In the genomic region with DNA sequence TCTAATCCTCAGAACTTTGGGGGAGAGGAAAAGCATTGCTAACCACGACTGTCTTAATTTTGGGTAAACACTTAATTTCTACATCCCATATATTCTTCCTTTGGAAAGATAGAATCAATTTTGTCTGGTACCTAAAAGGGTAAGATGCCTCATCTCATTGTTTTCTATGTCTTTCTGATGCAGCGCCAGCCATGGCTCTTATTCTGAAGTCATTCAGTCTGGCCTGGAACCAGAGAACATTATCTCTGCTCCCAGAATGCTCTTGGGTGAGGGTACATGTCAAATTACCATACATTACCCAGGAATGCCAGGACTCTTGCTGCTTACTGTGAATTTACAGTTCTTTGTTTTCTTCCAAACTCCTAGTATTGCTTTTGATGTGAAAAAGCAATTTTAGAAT, we compare ENCODE assay signal across 37 cellular contexts.
"Had no signal": no experiment of that assay in that cellular context is flagged by ENCODE, and none has a peak within 500 bp of the region (broad histone marks: within the 10 kb centered on the region; RNA-seq: fewer than 3 reads in every experiment).

No MANE protein-coding gene starts in this region.

- H3K9me3 Mint-ChIP-seq: activated CD4-positive, alpha-beta memory T cell treated with anti-CD3 and anti-CD28 coated beads for 36 hours; activated CD4-positive, alpha-beta T cell treated with anti-CD3 and anti-CD28 coated beads, Interleukin-2, amount 10 ng/mL, durations not matched to agents 24 days and 14 days; activated CD8-positive, alpha-beta T cell treated with anti-CD3 and anti-CD28 coated beads for 36 hours; activated naive CD4-positive, alpha-beta T cell treated with anti-CD3 and anti-CD28 coated beads, Interleukin-2, amount 10 ng/mL, durations not matched to agents 7 days and 5 days; activated naive CD8-positive, alpha-beta T cell treated with anti-CD3 and anti-CD28 coated beads, Interleukin-2, amount 10 ng/mL, durations not matched to agents 7 days and 5 days; activated T-cell treated with anti-CD3 and anti-CD28 coated beads, Interleukin-2, amount 50 U/mL, for 4 hours; activated T-helper 1 cell treated with anti-CD3 and anti-CD28 coated beads, Interleukin-12 subunit alpha, Interleukin-12 subunit beta, Interleukin-2, Interleukin-4 antibody, amounts not matched to agents 30 ng/mL and 10 ng/mL and 1 ng/mL, durations not matched to agents 14 hours and 24 hours and 36 hours; activated T-helper 17 cell treated with anti-CD3 and anti-CD28 coated beads, Interleukin-2, amount 50 U/mL, for 72 hours; central memory CD8-positive, alpha-beta T cell; T-helper 2 cell treated with Interferon-gamma antibody and Interleukin-4, amounts not matched to agents 5 μg/mL and 100 μg/mL, for 36 hours had no signal

- H3K27ac ChIP-seq: ascending aorta, cardiac muscle cell, VCaP had no signal

- ATAC-seq: activated CD8-positive, alpha-beta T cell treated with anti-CD3 and anti-CD28 coated beads for 36 hours; activated naive CD8-positive, alpha-beta T cell treated with anti-CD3 and anti-CD28 coated beads, Interleukin-2, amount 50 U/mL, for 24 hours; activated T-cell treated with anti-CD3 and anti-CD28 coated beads, Interleukin-2, amount 50 U/mL, for 4 hours; activated T-cell treated with anti-CD3 and anti-CD28 coated beads, Interleukin-2, amount 50 U/mL, for 72 hours; activated T-helper 17 cell treated with anti-CD3 and anti-CD28 coated beads, Interleukin-2, amount 50 U/mL, for 72 hours had no signal

- H3K36me3 Mint-ChIP-seq: activated CD4-positive, alpha-beta memory T cell treated with anti-CD3 and anti-CD28 coated beads for 36 hours; activated naive CD4-positive, alpha-beta T cell treated with anti-CD3 and anti-CD28 coated beads, Interleukin-2, amount 10 ng/mL, durations not matched to agents 7 days and 5 days; activated naive CD4-positive, alpha-beta T cell treated with anti-CD3 and anti-CD28 coated beads, Interleukin-2, amount 50 U/mL, for 24 hours; activated naive CD8-positive, alpha-beta T cell; activated naive CD8-positive, alpha-beta T cell treated with anti-CD3 and anti-CD28 coated beads, Interleukin-2, amount 10 ng/mL, durations not matched to agents 7 days and 5 days; brain had no signal

- DNase-seq: activated B cell treated with CpG ODN at 0.5 μM for 24 hours; activated CD4-positive, alpha-beta memory T cell treated with anti-CD3 and anti-CD28 coated beads for 36 hours; activated CD4-positive, alpha-beta T cell treated with anti-CD3 and anti-CD28 coated beads for 4 hours; activated CD4-positive, alpha-beta T cell treated with anti-CD3 and anti-CD28 coated beads, Interleukin-2, amount 10 ng/mL, durations not matched to agents 24 days and 14 days; activated CD4-positive, alpha-beta T cell treated with anti-CD3 and anti-CD28 coated beads, Interleukin-2, amount 50 U/mL, for 1 hour; activated CD4-positive, alpha-beta T cell treated with anti-CD3 and anti-CD28 coated beads, Interleukin-2, amount 50 U/mL, for 4 hours; activated CD4-positive, CD25-positive, alpha-beta regulatory T cell treated with anti-CD3 and anti-CD28 coated beads, Interleukin-2, amount 50 U/mL, for 72 hours; activated CD8-positive, alpha-beta memory T cell treated with anti-CD3 and anti-CD28 coated beads, Interleukin-2, amount 50 U/mL, for 4 hours; activated CD8-positive, alpha-beta T cell treated with anti-CD3 and anti-CD28 coated beads for 36 hours; activated effector memory CD4-positive, alpha-beta T cell treated with Interleukin-2 at 50 U/mL for 16 hours; activated gamma-delta T cell; activated naive CD4-positive, alpha-beta T cell treated with anti-CD3 and anti-CD28 coated beads, Interleukin-2, amount 10 ng/mL, durations not matched to agents 7 days and 5 days; activated naive CD4-positive, alpha-beta T cell treated with Interleukin-2 at 50 U/mL for 16 hours; activated naive CD8-positive, alpha-beta T cell treated with anti-CD3 and anti-CD28 coated beads, Interleukin-2, amount 10 ng/mL, durations not matched to agents 7 days and 5 days; activated naive CD8-positive, alpha-beta T cell treated with anti-CD3 and anti-CD28 coated beads, Interleukin-2, amount 50 U/mL, for 24 hours; activated T-cell treated with anti-CD3 and anti-CD28 coated beads for 4 hours; activated T-cell treated with anti-CD3 and anti-CD28 coated beads, Interleukin-2, amount 50 U/mL, for 1 hour; activated T-cell treated with anti-CD3 and anti-CD28 coated beads, Interleukin-2, amount 50 U/mL, for 4 hours; activated T-cell treated with anti-CD3 and anti-CD28 coated beads, Interleukin-2, amount 50 U/mL, for 72 hours; amygdala; anterior cingulate cortex; caudate nucleus; cerebellar nuclear complex; T-helper 1 cell; T-helper 2 cell; T-helper 9 cell had no signal

- H3K4me3 ChIP-seq: ascending aorta, cardiac muscle cell had no signal

- H3K36me3 ChIP-seq: ascending aorta, cardiac muscle cell had no signal

- H3K27me3 Mint-ChIP-seq: activated B cell treated with CpG ODN at 0.5 μM for 24 hours; activated CD4-positive, alpha-beta memory T cell treated with anti-CD3 and anti-CD28 coated beads for 36 hours; activated CD4-positive, alpha-beta T cell treated with anti-CD3 and anti-CD28 coated beads, Interleukin-2, amount 10 ng/mL, durations not matched to agents 24 days and 14 days; activated CD8-positive, alpha-beta T cell treated with anti-CD3 and anti-CD28 coated beads for 36 hours; activated naive CD4-positive, alpha-beta T cell treated with anti-CD3 and anti-CD28 coated beads, Interleukin-2, amount 10 ng/mL, durations not matched to agents 7 days and 5 days; activated naive CD8-positive, alpha-beta T cell; activated naive CD8-positive, alpha-beta T cell treated with anti-CD3 and anti-CD28 coated beads, Interleukin-2, amount 10 ng/mL, durations not matched to agents 7 days and 5 days; activated naive CD8-positive, alpha-beta T cell treated with anti-CD3 and anti-CD28 coated beads, Interleukin-2, amount 50 U/mL, for 24 hours; central memory CD8-positive, alpha-beta T cell had no signal

- H3K27ac Mint-ChIP-seq: activated B cell treated with CpG ODN at 0.5 μM for 24 hours; activated CD4-positive, alpha-beta memory T cell treated with anti-CD3 and anti-CD28 coated beads for 36 hours; activated CD4-positive, alpha-beta T cell treated with anti-CD3 and anti-CD28 coated beads, Interleukin-2, amount 10 ng/mL, durations not matched to agents 24 days and 14 days; activated CD8-positive, alpha-beta T cell treated with anti-CD3 and anti-CD28 coated beads for 36 hours; activated naive CD4-positive, alpha-beta T cell treated with anti-CD3 and anti-CD28 coated beads, Interleukin-2, amount 10 ng/mL, durations not matched to agents 7 days and 5 days; activated naive CD4-positive, alpha-beta T cell treated with anti-CD3 and anti-CD28 coated beads, Interleukin-2, amount 50 U/mL, for 24 hours; activated naive CD8-positive, alpha-beta T cell; activated naive CD8-positive, alpha-beta T cell treated with anti-CD3 and anti-CD28 coated beads, Interleukin-2, amount 10 ng/mL, durations not matched to agents 7 days and 5 days; activated naive CD8-positive, alpha-beta T cell treated with anti-CD3 and anti-CD28 coated beads, Interleukin-2, amount 50 U/mL, for 24 hours; activated T-cell treated with anti-CD3 and anti-CD28 coated beads, Interleukin-2, amount 50 U/mL, for 72 hours; activated T-helper 1 cell treated with anti-CD3 and anti-CD28 coated beads, Interleukin-12 subunit alpha, Interleukin-12 subunit beta, Interleukin-2, Interleukin-4 antibody, amounts not matched to agents 30 ng/mL and 10 ng/mL and 1 ng/mL, durations not matched to agents 14 hours and 24 hours and 36 hours; activated T-helper 17 cell treated with anti-CD3 and anti-CD28 coated beads, Interleukin-2, amount 50 U/mL, for 72 hours; T-helper 1 cell treated with Interleukin-12 subunit alpha and Interleukin-12 subunit beta and Interleukin-4 antibody, amounts not matched to agents 30 μg/mL and 1 μg/mL, for 36 hours; T-helper 2 cell treated with Interferon-gamma antibody and Interleukin-4, amounts not matched to agents 5 μg/mL and 100 μg/mL, for 36 hours had no signal

- H3K4me3 Mint-ChIP-seq: activated B cell treated with CpG ODN at 0.5 μM for 24 hours; activated CD4-positive, alpha-beta memory T cell treated with anti-CD3 and anti-CD28 coated beads for 36 hours; activated CD4-positive, alpha-beta T cell treated with anti-CD3 and anti-CD28 coated beads, Interleukin-2, amount 10 ng/mL, durations not matched to agents 24 days and 14 days; activated CD8-positive, alpha-beta T cell treated with anti-CD3 and anti-CD28 coated beads for 36 hours; activated naive CD4-positive, alpha-beta T cell treated with anti-CD3 and anti-CD28 coated beads, Interleukin-2, amount 10 ng/mL, durations not matched to agents 7 days and 5 days; activated naive CD4-positive, alpha-beta T cell treated with anti-CD3 and anti-CD28 coated beads, Interleukin-2, amount 50 U/mL, for 24 hours; activated naive CD8-positive, alpha-beta T cell; activated naive CD8-positive, alpha-beta T cell treated with anti-CD3 and anti-CD28 coated beads, Interleukin-2, amount 10 ng/mL, durations not matched to agents 7 days and 5 days; activated naive CD8-positive, alpha-beta T cell treated with anti-CD3 and anti-CD28 coated beads, Interleukin-2, amount 50 U/mL, for 24 hours; activated T-cell treated with anti-CD3 and anti-CD28 coated beads, Interleukin-2, amount 50 U/mL, for 4 hours; activated T-cell treated with anti-CD3 and anti-CD28 coated beads, Interleukin-2, amount 50 U/mL, for 72 hours; activated T-helper 1 cell treated with anti-CD3 and anti-CD28 coated beads, Interleukin-12 subunit alpha, Interleukin-12 subunit beta, Interleukin-2, Interleukin-4 antibody, amounts not matched to agents 30 ng/mL and 10 ng/mL and 1 ng/mL, durations not matched to agents 14 hours and 24 hours and 36 hours; activated T-helper 17 cell treated with anti-CD3 and anti-CD28 coated beads, Interleukin-2, amount 50 U/mL, for 72 hours; brain; central memory CD8-positive, alpha-beta T cell; T-helper 1 cell treated with Interleukin-12 subunit alpha and Interleukin-12 subunit beta and Interleukin-4 antibody, amounts not matched to agents 30 μg/mL and 1 μg/mL, for 36 hours; T-helper 2 cell treated with Interferon-gamma antibody and Interleukin-4, amounts not matched to agents 5 μg/mL and 100 μg/mL, for 36 hours had no signal

- H3K9me3 ChIP-seq: ascending aorta had no signal

- H3K27me3 ChIP-seq: ascending aorta, cardiac muscle cell had no signal

- H3K4me1 Mint-ChIP-seq: activated B cell treated with CpG ODN at 0.5 μM for 24 hours; activated CD4-positive, alpha-beta T cell treated with anti-CD3 and anti-CD28 coated beads, Interleukin-2, amount 10 ng/mL, durations not matched to agents 24 days and 14 days; activated naive CD4-positive, alpha-beta T cell treated with anti-CD3 and anti-CD28 coated beads, Interleukin-2, amount 10 ng/mL, durations not matched to agents 7 days and 5 days; activated naive CD4-positive, alpha-beta T cell treated with anti-CD3 and anti-CD28 coated beads, Interleukin-2, amount 50 U/mL, for 24 hours; activated naive CD8-positive, alpha-beta T cell treated with anti-CD3 and anti-CD28 coated beads, Interleukin-2, amount 10 ng/mL, durations not matched to agents 7 days and 5 days; activated naive CD8-positive, alpha-beta T cell treated with anti-CD3 and anti-CD28 coated beads, Interleukin-2, amount 50 U/mL, for 24 hours; activated T-helper 17 cell treated with anti-CD3 and anti-CD28 coated beads, Interleukin-2, amount 50 U/mL, for 72 hours; central memory CD8-positive, alpha-beta T cell had no signal
